ENCODE assay signal across 9 cellular contexts in genomic region chr17:59154721-59155438, GRCh38. TPM values are rescaled to one million over a fixed set of nuclear protein-coding genes. Genes with fewer than 3 reads are reported as not detected.
DNase-seq lines count a peak whose midpoint lies in the region; ATAC-seq, FAIRE-seq and TF ChIP-seq lines count a peak whose summit lies in the region.
"Had no signal": no experiment of that assay in that cellular context is flagged by ENCODE, and none has a peak within 500 bp of the region (broad histone marks: within the 10 kb centered on the region; RNA-seq: fewer than 3 reads in every experiment).

TSS of gene SKA2 (minus strand) at chr17:59155186. CDS start at chr17:59155163, 23 bp downstream.

- peak; percentile 84 for ATAC-seq in GM21723 (IDR thresholded peaks at IDR 0.05; ENCODE audit: unreplicated experiment)

- no peak within 1 kb of the TSS for H3K4me3 Mint-ChIP-seq in osteocyte (ENCODE audit: unreplicated experiment)
- H3K4me3 Mint-ChIP-seq: nephron had no signal

- H3K4me1 Mint-ChIP-seq in osteocyte (ENCODE audit: unreplicated experiment), result peaks cover 53% of the 10 kb centered on the region

- H3K36me3 ChIP-seq in thymus (ENCODE audit: control insufficient read depth, insufficient read depth), result no peaks in the 10 kb centered on the region

- CTCF ChIA-PET in RWPE1 (lab: Yijun Ruan, JAX), result interaction anchor here (0.6 kb wide), 1 partner anchor 378 kb away, joined by 5 read pairs; no protein-coding TSS in a partner anchor

- under 1% methylated on average over 39 of the region's 39 CpGs for WGBS in thymus

- POLR2A ChIA-PET in RWPE1 (lab: Yijun Ruan, JAX; ENCODE audit: low non-redundant PET), result interaction anchor here (1.6 kb wide), 1 partner anchor 48 kb away, joined by 5 read pairs; the partner anchor contains the start of gene TRIM37

- H3K9me3 Mint-ChIP-seq in osteocyte (ENCODE audit: unreplicated experiment), result no peaks in the 10 kb centered on the region
- H3K9me3 Mint-ChIP-seq: nephron had no signal

- no peaks in the 10 kb centered on the region for H3K27me3 ChIP-seq in thymus (ENCODE audit: control insufficient read depth, insufficient read depth)

- H3K27ac ChIP-seq in RWPE1, result peak within 1 kb of the TSS; percentile 98
- peak within 1 kb of the TSS; percentile 87 for H3K27ac ChIP-seq in thymus (ENCODE audit: low read depth)

- H3K27ac Mint-ChIP-seq in osteocyte (ENCODE audit: unreplicated experiment), result no peak within 1 kb of the TSS
- H3K27ac Mint-ChIP-seq: nephron had no signal

- no peaks in the 10 kb centered on the region for H3K9me3 ChIP-seq in thymus (ENCODE audit: control insufficient read depth)

- peak within 1 kb of the TSS; percentile 94 for H3K4me3 ChIP-seq in Jurkat, Clone E6-1 (ENCODE audit: low read length)
- peak within 1 kb of the TSS; percentile 78 for H3K4me3 ChIP-seq in thymus (ENCODE audit: low read length)

- H3K4me1 ChIP-seq in thymus (ENCODE audit: control insufficient read depth, insufficient read depth, low read length), result peaks cover 13% of the 10 kb centered on the region

- DNase-seq in DMS153 (lab: John Stamatoyannopoulos, UW), result peak; percentile 89
- no peak for DNase-seq in Jurkat, Clone E6-1 (ENCODE audit: low read depth, low spot score)
- DNase-seq in RWPE1 (ENCODE audit: low spot score), result peak; percentile 93
- peak; percentile 96 for DNase-seq in activated effector memory CD4-positive, alpha-beta T cell treated with Interleukin-2 at 50 U/mL for 16 hours
- peak in 1 of 2 donors; percentile 76 for DNase-seq in frontal cortex (ENCODE audit: low spot score in 2 of 2)
- peak; percentile 99 for DNase-seq in osteocyte (ENCODE audit: extremely low spot score, unreplicated experiment)

- H3K27me3 Mint-ChIP-seq in osteocyte (ENCODE audit: unreplicated experiment), result no peaks in the 10 kb centered on the region

- TF ChIP-seq CTCF in RWPE1 (conservative IDR thresholded peaks at IDR 0.05; ENCODE audit: low read depth) (no peak), osteocyte (IDR thresholded peaks at IDR 0.05) (no peak)

- FAIRE-seq in frontal cortex (lab: Jason Lieb, UNC), result peak; percentile 97

- H3K36me3 Mint-ChIP-seq in osteocyte (ENCODE audit: unreplicated experiment), result no peaks in the 10 kb centered on the region

RNA-seq across cellular contexts. Expression of gene SKA2, which starts in this region (rescaled TPM):
- polyA plus RNA-seq in Jurkat, Clone E6-1 (2012; ENCODE audit: insufficient read depth, insufficient read length), result 139 TPM
- total RNA-seq in frontal cortex (158 TPM), osteocyte (50.5 and 60.2 TPM in 2 replicates)
- 42.7 TPM for polyA plus RNA-seq in thymus
